7 cellular contexts compared by ENCODE assay signal in the genomic region with DNA sequence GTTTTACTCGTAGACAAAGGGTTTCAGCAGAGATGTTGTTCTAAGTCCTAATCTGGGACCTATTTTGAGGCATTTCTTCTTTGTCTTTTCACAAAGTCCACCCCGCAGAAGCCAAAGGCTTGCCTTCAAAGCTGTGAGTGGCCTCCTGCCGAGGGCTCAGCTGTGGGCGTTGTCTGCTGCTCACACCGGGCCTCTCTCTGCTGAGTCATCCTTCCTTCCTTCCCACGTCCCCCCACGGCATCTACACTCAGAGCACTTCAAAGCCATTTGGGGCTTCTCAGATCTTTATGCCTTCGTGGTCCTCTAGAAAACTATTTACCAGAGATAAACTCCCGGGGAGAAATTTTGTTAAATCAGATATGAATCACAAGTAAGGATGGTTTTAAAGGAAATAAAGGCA.
DNase-seq lines count a peak whose midpoint lies in the region; ATAC-seq lines count a peak whose summit lies in the region.

No MANE protein-coding gene starts in this region.

- DNase-seq in SK-N-MC (ENCODE audit: low read depth, low spot score) (no peak), activated gamma-delta T cell treated with Interleukin-2 at 50 U/mL for 16 hours (peak; percentile 64), kidney tubule cell (ENCODE audit: low spot score) (peak; percentile 72)
- peak; percentile 50 to 77 for DNase-seq in stimulated activated effector memory CD8-positive, alpha-beta T cell treated with anti-CD3 and anti-CD28 coated beads, Interleukin-12 subunit alpha, Interleukin-12 subunit beta, amount 100 ng/mL, for 72 hours (ENCODE audit: low spot score in 2 of 2)

- peaks cover 22% of the 10 kb centered on the region for H3K4me1 Mint-ChIP-seq in stimulated activated effector memory CD8-positive, alpha-beta T cell treated with anti-CD3 and anti-CD28 coated beads, Interleukin-12 subunit alpha, Interleukin-12 subunit beta, amount 100 ng/mL, for 72 hours

- H3K9me3 ChIP-seq in SK-N-MC (ENCODE audit: low read depth, low read length), result no peaks in the 10 kb centered on the region

- ATAC-seq in GM18907 (IDR thresholded peaks at IDR 0.05; ENCODE audit: unreplicated experiment), result peak; percentile 37
- peak; percentile 48 for ATAC-seq in HG03103 (IDR thresholded peaks at IDR 0.05; ENCODE audit: low read depth, unreplicated experiment)
- peak; percentile 95 for ATAC-seq in stimulated activated effector memory CD8-positive, alpha-beta T cell treated with anti-CD3 and anti-CD28 coated beads, Interleukin-12 subunit alpha, Interleukin-12 subunit beta, amount 100 ng/mL, for 72 hours
- ATAC-seq in GM21529 (IDR thresholded peaks at IDR 0.05; ENCODE audit: unreplicated experiment), result no peak

- peak overlapping the region; percentile 27 for H3K4me3 Mint-ChIP-seq in stimulated activated effector memory CD8-positive, alpha-beta T cell treated with anti-CD3 and anti-CD28 coated beads, Interleukin-12 subunit alpha, Interleukin-12 subunit beta, amount 100 ng/mL, for 72 hours

- H3K36me3 Mint-ChIP-seq in stimulated activated effector memory CD8-positive, alpha-beta T cell treated with anti-CD3 and anti-CD28 coated beads, Interleukin-12 subunit alpha, Interleukin-12 subunit beta, amount 100 ng/mL, for 72 hours, result no peaks in the 10 kb centered on the region

- peak overlapping the region; percentile 56 for H3K4me3 ChIP-seq in SK-N-MC

- peak overlapping the region; percentile 23 for H3K27ac Mint-ChIP-seq in stimulated activated effector memory CD8-positive, alpha-beta T cell treated with anti-CD3 and anti-CD28 coated beads, Interleukin-12 subunit alpha, Interleukin-12 subunit beta, amount 100 ng/mL, for 72 hours

- H3K36me3 ChIP-seq in SK-N-MC (ENCODE audit: insufficient read depth, low read length), result no peaks in the 10 kb centered on the region

- H3K9me3 Mint-ChIP-seq in stimulated activated effector memory CD8-positive, alpha-beta T cell treated with anti-CD3 and anti-CD28 coated beads, Interleukin-12 subunit alpha, Interleukin-12 subunit beta, amount 100 ng/mL, for 72 hours, result no peaks in the 10 kb centered on the region

- H3K27ac ChIP-seq in SK-N-MC, result peak overlapping the region; percentile 81

- H3K9ac ChIP-seq in SK-N-MC (ENCODE audit: insufficient read length), result peak overlapping the region; percentile 54
